Comparison of ENCODE assay signal across 21 cellular contexts in genomic region chr10:7941576-7941975, GRCh38.
"Had no signal": no experiment of that assay in that cellular context is flagged by ENCODE, and none has a peak within 500 bp of the region (broad histone marks: within the 10 kb centered on the region; RNA-seq: fewer than 3 reads in every experiment).

No MANE protein-coding gene starts in this region.

- H3K27me3 ChIP-seq: neutrophil, right atrium auricular region, stomach, thyroid gland had no signal

- H3K27ac ChIP-seq: neutrophil, prostate gland, right atrium auricular region, stomach, thyroid gland had no signal

- H3K79me2 ChIP-seq: parathyroid adenoma had no signal

- H3K27ac Mint-ChIP-seq: memory B cell; natural killer cell treated with Interleukin-12 subunit alpha and Interleukin-12 subunit beta and Interleukin-15 and Interleukin-18, amount 100 ng/mL, for 72 hours; type B pancreatic cell had no signal

- H2AFZ ChIP-seq: parathyroid adenoma had no signal

- H3K4me3 Mint-ChIP-seq: effector memory CD8-positive, alpha-beta T cell; memory B cell; natural killer cell treated with Interleukin-12 subunit alpha and Interleukin-12 subunit beta and Interleukin-15 and Interleukin-18, amount 100 ng/mL, for 72 hours; neural crest cell; type B pancreatic cell had no signal

- H3K4me1 ChIP-seq: parathyroid adenoma, prostate gland, right atrium auricular region, thyroid gland had no signal

- H3K4me3 ChIP-seq: lung, prostate gland, right atrium auricular region, smooth muscle cell, stomach, thyroid gland had no signal

- H3K9ac ChIP-seq: parathyroid adenoma had no signal

- H3K9me3 Mint-ChIP-seq: effector memory CD8-positive, alpha-beta T cell; natural killer cell treated with Interleukin-12 subunit alpha and Interleukin-12 subunit beta and Interleukin-15 and Interleukin-18, amount 100 ng/mL, for 72 hours had no signal

- H3K36me3 ChIP-seq: neutrophil, prostate gland, right atrium auricular region, stomach, thyroid gland had no signal

- H3K9me3 ChIP-seq: neutrophil, prostate gland, thyroid gland had no signal

- H3K4me2 ChIP-seq: smooth muscle cell had no signal

- H3K27me3 Mint-ChIP-seq: effector memory CD8-positive, alpha-beta T cell; memory B cell; natural killer cell treated with Interleukin-12 subunit alpha and Interleukin-12 subunit beta and Interleukin-15 and Interleukin-18, amount 100 ng/mL, for 72 hours; type B pancreatic cell had no signal

- DNase-seq: cortex of kidney; effector memory CD8-positive, alpha-beta T cell; erythroblast; stimulated activated CD4-positive, alpha-beta T cell treated with anti-CD3 and anti-CD28 coated beads, Interleukin-12 subunit alpha, Interleukin-12 subunit beta, amount 100 ng/mL, for 4 hours; stimulated activated CD4-positive, alpha-beta T cell treated with anti-CD3 and anti-CD28 coated beads, Interleukin-1b, Interleukin-23, amount 100 ng/mL, for 48 hours; stimulated activated CD4-positive, alpha-beta T cell treated with anti-CD3 and anti-CD28 coated beads, Interleukin-4, amount 100 ng/mL, for 1 hour; stimulated activated CD8-positive, alpha-beta memory T cell treated with anti-CD3 and anti-CD28 coated beads, Interleukin-4, amount 100 ng/mL, for 48 hours; stimulated activated naive CD4-positive, alpha-beta T cell; stomach; thyroid gland had no signal

- ATAC-seq: effector memory CD8-positive, alpha-beta T cell; sciatic nerve had no signal
